In the genomic region with DNA sequence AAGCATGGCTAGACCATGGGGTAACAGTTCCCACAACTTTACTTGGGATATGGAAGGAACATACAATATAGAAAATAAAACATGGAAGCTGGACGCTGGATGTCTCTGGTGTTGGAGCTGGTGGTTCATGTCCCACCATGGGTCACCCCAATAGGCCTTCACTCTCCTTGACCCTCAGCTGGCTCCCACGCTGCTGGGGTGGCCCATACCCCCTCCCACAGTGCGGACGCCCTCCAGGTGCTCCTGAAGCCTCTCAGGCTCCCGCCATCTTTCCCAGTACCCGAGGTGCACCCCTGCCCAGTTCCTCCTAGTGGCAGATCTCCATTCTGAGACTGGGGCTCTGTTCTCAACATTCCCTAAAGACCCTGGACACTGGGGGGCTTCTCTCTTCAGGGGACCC, we compare ENCODE assay signal across 17 cellular contexts. TPM values are rescaled to one million over a fixed set of nuclear protein-coding genes. Genes with fewer than 3 reads are reported as not detected.
A peak's percentile ranks its signal among the peaks of the same experiment; 100 is the strongest.
DNase-seq lines count a peak whose midpoint lies in the region; ATAC-seq and TF ChIP-seq lines count a peak whose summit lies in the region.
"Had no signal": no experiment of that assay in that cellular context is flagged by ENCODE, and none has a peak within 500 bp of the region (broad histone marks: within the 10 kb centered on the region; RNA-seq: fewer than 3 reads in every experiment).

No MANE protein-coding gene starts in this region.

- H3K27me3 ChIP-seq in thoracic aorta (replicated peaks; ENCODE audit: insufficient read depth), result no peaks in the 10 kb centered on the region

- TF ChIP-seq CTCF in RWPE1 (conservative IDR thresholded peaks at IDR 0.05; ENCODE audit: low read depth) (no peak), nephron (IDR thresholded peaks at IDR 0.05; ENCODE audit: unreplicated experiment in 3 of 3) (no peak), thoracic aorta (IDR thresholded peaks at IDR 0.05) (no peak)

- no peak for ATAC-seq in thoracic aorta (ENCODE audit: insufficient number of reproducible peaks, low FRiP score, low read depth)
- no peak for ATAC-seq in HG02763 (IDR thresholded peaks at IDR 0.05; ENCODE audit: unreplicated experiment)
- ATAC-seq: T-helper 17 cell had no signal

- H3K36me3 ChIP-seq in thoracic aorta, result no peaks in the 10 kb centered on the region

- H3K4me3 Mint-ChIP-seq in nephron, result peak overlapping the region in 2 of 3 experiments; percentile 24 to 29
- H3K4me3 Mint-ChIP-seq: activated CD4-positive, alpha-beta memory T cell treated with anti-CD3 and anti-CD28 coated beads, Interleukin-2, amount 10 ng/mL, durations not matched to agents 7 days and 5 days; dendritic cell treated with granulocyte-macrophage colony-stimulating factor and Interleukin-4, amounts not matched to agents 40 ng/mL and 50 ng/mL, for 4 days; T-helper 17 cell had no signal

- DNase-seq in RWPE1 (ENCODE audit: low spot score) (no peak), epithelial cell of prostate (ENCODE audit: low read depth, low spot score) (no peak), thoracic aorta (ENCODE audit: low spot score) (no peak), caudate nucleus (lab: John Stamatoyannopoulos, UW) (no peak), NCI-H1417 (lab: John Stamatoyannopoulos, UW) (no peak)
- DNase-seq in central memory CD4-positive, alpha-beta T cell, result no peak
- DNase-seq: activated CD4-positive, alpha-beta memory T cell treated with anti-CD3 and anti-CD28 coated beads, Interleukin-2, amount 10 ng/mL, durations not matched to agents 7 days and 5 days; activated naive CD4-positive, alpha-beta T cell treated with anti-CD3 and anti-CD28 coated beads, Interleukin-2, amount 50 U/mL, for 16 hours; glutamatergic neuron; Kasumi-1; NCI-H2171 treated with DMSO at 0.1 percent for 48 hours; T-helper 17 cell had no signal

- no peaks in the 10 kb centered on the region for H3K9me3 ChIP-seq in thoracic aorta

- H3K4me1 ChIP-seq in thoracic aorta (ENCODE audit: control insufficient read depth in 1 of 2, low read depth in 2 of 2), result peaks cover 30 to 56% of the 10 kb centered on the region in 2 donors

- no peaks in the 10 kb centered on the region for H3K27me3 Mint-ChIP-seq in nephron (ENCODE audit: low read depth)
- H3K27me3 Mint-ChIP-seq: activated CD4-positive, alpha-beta memory T cell treated with anti-CD3 and anti-CD28 coated beads, Interleukin-2, amount 10 ng/mL, durations not matched to agents 7 days and 5 days; dendritic cell treated with granulocyte-macrophage colony-stimulating factor and Interleukin-4, amounts not matched to agents 40 ng/mL and 50 ng/mL, for 4 days; T-helper 17 cell had no signal

- POLR2A ChIA-PET in RWPE1 (lab: Yijun Ruan, JAX; ENCODE audit: low non-redundant PET), result no interaction called here

- H3K4me3 ChIP-seq in thoracic aorta, result no peak overlapping the region
- H3K4me3 ChIP-seq: lung had no signal

- H3K9me3 Mint-ChIP-seq in nephron, result peaks cover 21% of the 10 kb centered on the region

- peaks cover 68% of the 10 kb centered on the region for H3K4me1 Mint-ChIP-seq in nephron
- H3K4me1 Mint-ChIP-seq: activated CD4-positive, alpha-beta memory T cell treated with anti-CD3 and anti-CD28 coated beads, Interleukin-2, amount 10 ng/mL, durations not matched to agents 7 days and 5 days had no signal

- peak overlapping the region; percentile 100 for H3K27ac ChIP-seq in RWPE1
- H3K27ac ChIP-seq in epithelial cell of prostate, result peak overlapping the region; percentile 95
- peak overlapping the region; percentile 99 to 100 for H3K27ac ChIP-seq in thoracic aorta
- no peak overlapping the region for H3K27ac ChIP-seq in caudate nucleus (ENCODE audit: low read depth, low read length)

- CTCF ChIA-PET in RWPE1 (lab: Yijun Ruan, JAX), result no interaction called here

- H3K27ac Mint-ChIP-seq in nephron, result peak overlapping the region; percentile 99 to 100 (median 100)
- H3K27ac Mint-ChIP-seq: activated CD4-positive, alpha-beta memory T cell treated with anti-CD3 and anti-CD28 coated beads, Interleukin-2, amount 10 ng/mL, durations not matched to agents 7 days and 5 days; dendritic cell treated with granulocyte-macrophage colony-stimulating factor and Interleukin-4, amounts not matched to agents 40 ng/mL and 50 ng/mL, for 4 days; T-helper 17 cell had no signal

- H3K36me3 Mint-ChIP-seq in nephron (ENCODE audit: low read depth), result peaks cover 13% of the 10 kb centered on the region

RNA-seq across cellular contexts. Expression of gene CPA1, which starts 5.8 kb away (rescaled TPM):
- total RNA-seq in thoracic aorta, result 1 to 10 TPM; 1.8 to 4.1 TPM
- total RNA-seq: activated CD4-positive, alpha-beta memory T cell treated with anti-CD3 and anti-CD28 coated beads, Interleukin-2, amount 10 ng/mL, durations not matched to agents 7 days and 5 days; T-helper 17 cell had no signal

RNA-seq across cellular contexts. Expression of gene CPA5, which starts 29.9 kb away (rescaled TPM):
- total RNA-seq in thoracic aorta, result not detected
- total RNA-seq: activated CD4-positive, alpha-beta memory T cell treated with anti-CD3 and anti-CD28 coated beads, Interleukin-2, amount 10 ng/mL, durations not matched to agents 7 days and 5 days; lung; sciatic nerve had no signal
